ENCODE assay signal across 22 cellular contexts in the genomic region with DNA sequence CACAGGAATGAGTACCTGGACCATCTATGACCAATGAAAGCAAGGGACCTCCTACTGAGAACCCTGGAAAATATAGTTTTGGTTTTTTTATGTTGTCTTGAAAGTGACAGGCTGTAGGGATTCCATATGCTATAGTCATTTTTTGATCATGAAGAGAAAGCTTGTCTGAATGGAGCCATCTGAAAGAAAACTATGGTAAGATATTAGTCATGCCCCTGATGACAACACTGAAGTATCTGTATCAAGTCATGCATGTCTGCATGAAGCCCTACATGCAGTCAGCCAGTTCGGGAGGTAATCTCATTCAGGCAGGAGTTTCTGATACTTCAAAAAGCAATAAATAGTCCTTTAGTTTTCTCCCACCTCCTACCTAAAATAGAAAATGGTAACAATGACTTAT.
"Had no signal": no experiment of that assay in that cellular context is flagged by ENCODE, and none has a peak within 500 bp of the region (broad histone marks: within the 10 kb centered on the region; RNA-seq: fewer than 3 reads in every experiment).

No MANE protein-coding gene starts in this region.

- DNase-seq: colonic mucosa; effector CD8-positive, alpha-beta T cell; endodermal cell; foreskin melanocyte; glutamatergic neuron; immature natural killer cell; islet precursor cell; natural killer cell; pancreas; retina; right lobe of liver; small intestine; stimulated activated CD4-positive, alpha-beta T cell treated with anti-CD3 and anti-CD28 coated beads, Interleukin-15, amount 100 ng/mL, for 24 hours; stimulated activated CD4-positive, alpha-beta T cell treated with anti-CD3 and anti-CD28 coated beads, Interleukin-2, amount 100 ng/mL, for 48 hours; stimulated activated naive B cell treated with anti-CD40 and anti-IgM and Interleukin-4, amounts not matched to agents 10 μg/mL and 1 μg/mL and 100 μg/mL, for 72 hours; upper lobe of left lung; uterus had no signal

- H3K4me1 ChIP-seq: colonic mucosa, esophagus muscularis mucosa, pancreas, right lobe of liver, tibial nerve, upper lobe of left lung, uterus had no signal

- H3K27ac ChIP-seq: colonic mucosa, epithelial cell of prostate, esophagus muscularis mucosa, pancreas, right lobe of liver, thoracic aorta, tibial nerve, upper lobe of left lung, uterus had no signal

- H3K36me3 ChIP-seq: colonic mucosa, esophagus muscularis mucosa, pancreas, right lobe of liver, thoracic aorta, tibial nerve, upper lobe of left lung, uterus had no signal

- ATAC-seq: left lobe of liver; natural killer cell; pancreas; right lobe of liver; stimulated activated naive B cell treated with anti-CD40 and anti-IgM and Interleukin-4, amounts not matched to agents 10 μg/mL and 1 μg/mL and 100 μg/mL, for 72 hours had no signal

- H3K9me3 ChIP-seq: colonic mucosa, esophagus muscularis mucosa, pancreas, right lobe of liver, thoracic aorta, tibial nerve, uterus had no signal

- H3K4me3 ChIP-seq: colonic mucosa, esophagus muscularis mucosa, pancreas, right lobe of liver, thoracic aorta, tibial nerve, upper lobe of left lung, uterus had no signal

- H3K27me3 ChIP-seq: colonic mucosa, esophagus muscularis mucosa, pancreas, right lobe of liver, tibial nerve, upper lobe of left lung, uterus had no signal
